1 cellular context compared by ENCODE assay signal in genomic region chr3:13352621-13353131, GRCh38.
TF ChIP-seq lines count a peak whose summit lies in the region.

No MANE protein-coding gene starts in this region.

TF ChIP-seq in K562, 482 proteins besides CTCF, POLR2A, EP300 and RAD21 (continued from another document and continues in another):
- TF ChIP-seq ID3 (CRISPR knock-in tag; IDR thresholded peaks at IDR 0.05) (no peak), ID3 (tag; IDR thresholded peaks at IDR 0.05) (no peak), ZBED1 (IDR thresholded peaks at IDR 0.05) (peak; percentile 32; the same call in 1 of the 2 replicates), MTA3 (IDR thresholded peaks at IDR 0.05; ENCODE audit: borderline replicate concordance) (peak; percentile 65; the same call in 1 of the 2 replicates), POLR2AphosphoS5 (IDR thresholded peaks at IDR 0.05; ENCODE audit: control insufficient read depth, insufficient read depth, low read depth, low read length) (no peak), RCOR1 (IDR thresholded peaks at IDR 0.05; ENCODE audit: borderline replicate concordance in 1 of 2, low read depth in 2 of 2, low read length in 2 of 2) (peak in 1 of 2 experiments; percentile 45; a peak in 1 of 4 replicates), SP1 (CRISPR knock-in tag; IDR thresholded peaks at IDR 0.05) (no peak), MIER1 (IDR thresholded peaks at IDR 0.05; ENCODE audit: low read depth) (peak; percentile 42; the same call in 1 of the 2 replicates), ZNF740 (CRISPR knock-in tag; IDR thresholded peaks at IDR 0.05) (peak; percentile 79; the same call in 1 of the 2 replicates), ZNF740 (tag; IDR thresholded peaks at IDR 0.05) (peak in 1 of 2 experiments; percentile 87; a peak in 2 of 4 replicates), RAD51 (IDR thresholded peaks at IDR 0.05; ENCODE audit: borderline replicate concordance, low read depth) (no peak; the same call in 1 of the 2 replicates), ZEB2 (IDR thresholded peaks at IDR 0.05) (peak; percentile 78; the same call in 1 of the 2 replicates), HDAC2 (IDR thresholded peaks at IDR 0.05) (peak; percentile 83; the same call in 1 of the 2 replicates), KLF13 (tag; IDR thresholded peaks at IDR 0.05; ENCODE audit: borderline replicate concordance, low read depth) (no peak), KHSRP (IDR thresholded peaks at IDR 0.05) (no peak), ZNF589 (CRISPR knock-in tag; IDR thresholded peaks at IDR 0.05; ENCODE audit: low read depth) (no peak), C11orf30 (IDR thresholded peaks at IDR 0.05; ENCODE audit: low read depth) (peak; percentile 97), NUFIP1 (IDR thresholded peaks at IDR 0.05; ENCODE audit: partially characterized antibody) (peak; percentile 53), ATF2 (CRISPR knock-in tag; IDR thresholded peaks at IDR 0.05) (no peak), ZNF384 (IDR thresholded peaks at IDR 0.05; ENCODE audit: low read depth, low read length) (no peak), SAP30 (IDR thresholded peaks at IDR 0.05; ENCODE audit: borderline replicate concordance, insufficient read depth, low read depth, low read length, poor library complexity, severe bottlenecking) (no peak), ZNF224 (CRISPR knock-in tag; IDR thresholded peaks at IDR 0.05) (no peak), NCOA4 (IDR thresholded peaks at IDR 0.05; ENCODE audit: partially characterized antibody) (peak; percentile 66), MTA1 (IDR thresholded peaks at IDR 0.05; ENCODE audit: borderline replicate concordance) (0 out of 2 replicates have a peak, but pooled peaks have one; percentile 65), CREM (IDR thresholded peaks at IDR 0.05; ENCODE audit: low read depth) (peak; percentile 67), RB1 (IDR thresholded peaks at IDR 0.05; ENCODE audit: low read depth) (no peak), E4F1 (CRISPR knock-in tag; IDR thresholded peaks at IDR 0.05; ENCODE audit: borderline replicate concordance) (no peak), NCOA1 (IDR thresholded peaks at IDR 0.05; ENCODE audit: low read depth) (peak; percentile 69; the same call in 1 of the 2 replicates), CAMTA2 (CRISPR knock-in tag; conservative IDR thresholded peaks at IDR 0.05) (no peak), HNRNPK (IDR thresholded peaks at IDR 0.05; ENCODE audit: low read depth, low read length, poor library complexity, severe bottlenecking) (no peak), SREBF1 (IDR thresholded peaks at IDR 0.05; ENCODE audit: borderline replicate concordance, low read depth, low read length) (no peak), MAFK (IDR thresholded peaks at IDR 0.05; ENCODE audit: low read length) (peak; percentile 89), HSF4 (CRISPR knock-in tag; IDR thresholded peaks at IDR 0.05; ENCODE audit: borderline replicate concordance) (no peak), BACH1 (tag; IDR thresholded peaks at IDR 0.05) (peak; percentile 66; the same call in 1 of the 2 replicates), ZNF395 (CRISPR knock-in tag; IDR thresholded peaks at IDR 0.05) (no peak), ZBTB2 (IDR thresholded peaks at IDR 0.05) (peak; percentile 90), ZNF133 (CRISPR knock-in tag; IDR thresholded peaks at IDR 0.05) (no peak), ZNF174 (CRISPR knock-in tag; IDR thresholded peaks at IDR 0.05) (no peak), ZNF583 (CRISPR knock-in tag; IDR thresholded peaks at IDR 0.05) (0 out of 2 replicates have a peak, but pooled peaks have one; percentile 7), DEAF1 (CRISPR knock-in tag; IDR thresholded peaks at IDR 0.05) (no peak), SMARCC2 (IDR thresholded peaks at IDR 0.05; ENCODE audit: low read depth) (0 out of 2 replicates have a peak, but pooled peaks have one; percentile 62), FOXK2 (conservative IDR thresholded peaks at IDR 0.05 in 1 of 2, IDR thresholded peaks at IDR 0.05 in 1 of 2; ENCODE audit: low read depth in 2 of 2) (peak; percentile 36 to 74; a peak in 1 of 4 replicates), DPF2 (IDR thresholded peaks at IDR 0.05) (peak; percentile 95), BDP1 (IDR thresholded peaks at IDR 0.05; ENCODE audit: insufficient read depth, insufficient read length) (no peak), SETDB1 (IDR thresholded peaks at IDR 0.05; ENCODE audit: low read length) (no peak), ZNF407 (IDR thresholded peaks at IDR 0.05; ENCODE audit: low read depth) (no peak), CBFA2T3 (IDR thresholded peaks at IDR 0.05) (peak; percentile 60), SUPT5H (IDR thresholded peaks at IDR 0.05) (0 out of 2 replicates have a peak, but pooled peaks have one; percentile 54), ZNF12 (CRISPR knock-in tag; IDR thresholded peaks at IDR 0.05) (no peak)
